In genomic region chr3:65793495-65794200, GRCh38 we compare ENCODE assay signal across 23 cellular contexts.
DNase-seq lines count a peak whose midpoint lies in the region; ATAC-seq and TF ChIP-seq lines count a peak whose summit lies in the region.
"Had no signal": no experiment of that assay in that cellular context is flagged by ENCODE, and none has a peak within 500 bp of the region (broad histone marks: within the 10 kb centered on the region; RNA-seq: fewer than 3 reads in every experiment).

No MANE protein-coding gene starts in this region.

- H2AK5ac ChIP-seq in IMR-90 (ENCODE audit: low read depth, low read length), result no peak overlapping the region; the same call in 1 of the 2 replicates

- TF ChIP-seq CTCF in Caco-2 (IDR thresholded peaks at IDR 0.05; ENCODE audit: insufficient read depth in 1 of 2, low read depth in 1 of 2, low read length in 1 of 2, severe bottlenecking in 1 of 2, unreplicated experiment in 1 of 2), result no peak
- no peak for TF ChIP-seq CTCF in IMR-90 (conservative IDR thresholded peaks at IDR 0.05; ENCODE audit: low read depth, low read length)
- no peak for TF ChIP-seq CTCF in colonic mucosa (IDR thresholded peaks at IDR 0.05)
- no peak for TF ChIP-seq CTCF in mesothelial cell of epicardium (IDR thresholded peaks at IDR 0.05; ENCODE audit: unreplicated experiment)

- WGBS in IMR-90 (ENCODE audit: extremely low coverage in 2 of 2, insufficient read length in 1 of 2), 2 experiments, result 40% methylated on average over 1 of the region's 8 CpGs; no CpG with 5 or more reads in 1 of the 2 experiments

- dilution Hi-C loops in IMR-90 (cut with HindIII; ENCODE audit: low sequenced_read_pairs, unreplicated experiment), result no loop called here

- 0 out of 2 replicates have a peak overlapping the region, but pooled peaks have one; percentile 49 for H3K4me2 ChIP-seq in IMR-90 (ENCODE audit: low read depth, low read length)
- H3K4me2 ChIP-seq: A549 had no signal

- H3K27me3 ChIP-seq in Caco-2 (replicated peaks; ENCODE audit: control insufficient read depth, insufficient read depth, low read length), result no peaks in the 10 kb centered on the region
- no peaks in the 10 kb centered on the region for H3K27me3 ChIP-seq in IMR-90 (ENCODE audit: control insufficient read depth, insufficient read depth, low read length)
- H3K27me3 ChIP-seq in colonic mucosa, result no peaks in the 10 kb centered on the region
- H3K27me3 ChIP-seq: MG63, upper lobe of left lung had no signal

- H3K4me3 ChIP-seq in Caco-2 (ENCODE audit: low read depth, low read length), result no peak overlapping the region
- no peak overlapping the region for H3K4me3 ChIP-seq in IMR-90 (ENCODE audit: insufficient read depth, low read depth, low read length)
- no peak overlapping the region for H3K4me3 ChIP-seq in colonic mucosa
- H3K4me3 ChIP-seq: A549, HAP-1, MG63, upper lobe of left lung had no signal

- POLR2A ChIA-PET in Caco-2 (lab: Charles Lee) (no interaction called here), IMR-90 (lab: Charles Lee; ENCODE audit: unreplicated experiment) (no interaction called here)

- H3K9me3 ChIP-seq in Caco-2, result no peaks in the 10 kb centered on the region
- no peaks in the 10 kb centered on the region for H3K9me3 ChIP-seq in IMR-90 (ENCODE audit: control insufficient read depth, insufficient read depth, low read length)
- no peaks in the 10 kb centered on the region for H3K9me3 ChIP-seq in colonic mucosa
- H3K9me3 ChIP-seq: A549, HAP-1, MG63, upper lobe of left lung had no signal

- H3K4me1 ChIP-seq in Caco-2 (peaks cover 34% of the 10 kb centered on the region), IMR-90 (ENCODE audit: control insufficient read depth, insufficient read depth, low read length) (peaks cover 4% of the 10 kb centered on the region), colonic mucosa (no peaks in the 10 kb centered on the region)
- H3K4me1 ChIP-seq: HAP-1, upper lobe of left lung had no signal

- H3K27ac ChIP-seq in IMR-90 (ENCODE audit: insufficient read depth, low read length), result no peak overlapping the region
- H3K27ac ChIP-seq in colonic mucosa, result no peak overlapping the region
- H3K27ac ChIP-seq: A549, upper lobe of left lung had no signal

- peaks cover 18 to 42% of the 10 kb centered on the region in 2 experiments for H3K79me1 ChIP-seq in IMR-90 (ENCODE audit: low read depth in 1 of 2, low read length in 2 of 2)

- no peaks in the 10 kb centered on the region for H3K9me3 Mint-ChIP-seq in Caco-2 (ENCODE audit: unreplicated experiment)
- H3K9me3 Mint-ChIP-seq in mesothelial cell of epicardium, result no peaks in the 10 kb centered on the region
- no peaks in the 10 kb centered on the region for H3K9me3 Mint-ChIP-seq in activated naive CD4-positive, alpha-beta T cell treated with anti-CD3 and anti-CD28 coated beads, Interleukin-2, amount 10 ng/mL, durations not matched to agents 7 days and 5 days
- H3K9me3 Mint-ChIP-seq: activated naive CD4-positive, alpha-beta T cell treated with anti-CD3 and anti-CD28 coated beads, Interleukin-2, amount 50 U/mL, for 72 hours; activated T-cell treated with anti-CD3 and anti-CD28 coated beads, Interleukin-2, amount 50 U/mL, for 72 hours; naive thymus-derived CD4-positive, alpha-beta T cell had no signal

- BruUV-seq in Caco-2 (replicated peaks; lab: Mats Ljungman, UMichigan) (no TSS peak), IMR-90 (replicated peaks; lab: Mats Ljungman, UMichigan) (no TSS peak)

- H3K36me3 Mint-ChIP-seq in Caco-2 (ENCODE audit: insufficient read depth, unreplicated experiment), result peaks cover 10% of the 10 kb centered on the region
- no peaks in the 10 kb centered on the region for H3K36me3 Mint-ChIP-seq in mesothelial cell of epicardium
- no peaks in the 10 kb centered on the region for H3K36me3 Mint-ChIP-seq in activated naive CD4-positive, alpha-beta T cell treated with anti-CD3 and anti-CD28 coated beads, Interleukin-2, amount 10 ng/mL, durations not matched to agents 7 days and 5 days
- H3K36me3 Mint-ChIP-seq: activated naive CD4-positive, alpha-beta T cell treated with anti-CD3 and anti-CD28 coated beads, Interleukin-2, amount 50 U/mL, for 72 hours; naive thymus-derived CD4-positive, alpha-beta T cell; T-cell had no signal

- H3K36me3 ChIP-seq in Caco-2 (ENCODE audit: control insufficient read depth, insufficient read depth, low read length) (no peaks in the 10 kb centered on the region), IMR-90 (ENCODE audit: control insufficient read depth, insufficient read depth, low read length) (no peaks in the 10 kb centered on the region), colonic mucosa (no peaks in the 10 kb centered on the region)
- H3K36me3 ChIP-seq: HAP-1, MG63, upper lobe of left lung had no signal

- H2BK120ac ChIP-seq in IMR-90 (ENCODE audit: low read depth, low read length), result no peak overlapping the region

- CTCF ChIA-PET in Caco-2 (lab: Charles Lee) (interaction anchor here (1.0 kb wide), 1 partner anchor 11 kb away, joined by 3 read pairs; no protein-coding TSS in a partner anchor), IMR-90 (lab: Yijun Ruan, JAX) (no interaction called here)
- CTCF ChIA-PET in activated naive CD4-positive, alpha-beta T cell treated with anti-CD3 and anti-CD28 coated beads, Interleukin-2, amount 10 ng/mL, durations not matched to agents 7 days and 5 days (lab: Charles Lee), result no interaction called here

- no peak overlapping the region for H2BK15ac ChIP-seq in IMR-90 (ENCODE audit: low read depth, low read length)

- DNase-seq in Caco-2, result peak; percentile 39 to 73
- peak; percentile 41 for DNase-seq in IMR-90
- DNase-seq in colonic mucosa, result peak; percentile 25
- no peak for DNase-seq in mesothelial cell of epicardium (ENCODE audit: low spot score in 2 of 2, unreplicated experiment in 2 of 2)
- DNase-seq in activated CD4-positive, CD25-positive, alpha-beta regulatory T cell (lab: John Stamatoyannopoulos, UW), result no peak
- DNase-seq in activated naive CD4-positive, alpha-beta T cell treated with anti-CD3 and anti-CD28 coated beads, Interleukin-2, amount 10 ng/mL, durations not matched to agents 7 days and 5 days, result no peak
- DNase-seq in GDM1 (lab: John Stamatoyannopoulos, UW), result no peak
- DNase-seq: activated T-cell treated with anti-CD3 and anti-CD28 coated beads, Interleukin-2, amount 50 U/mL, for 72 hours; aorta; central memory CD4-positive, alpha-beta T cell; MG63; naive thymus-derived CD4-positive, alpha-beta T cell; NCI-H1417 treated with DMSO at 0.1 percent for 48 hours; NCI-H2107; NCI-H446 treated with DMSO at 0.1 percent for 48 hours; OCI-M1; SIG-M5; T-cell; upper lobe of left lung had no signal

- no peak overlapping the region for H2AFZ ChIP-seq in IMR-90 (replicated peaks; ENCODE audit: low read length, poor library complexity)

- in situ Hi-C loops in IMR-90 (cut with MboI; ENCODE audit: low sequenced_read_pairs), result no loop called here

- H3K23ac ChIP-seq in IMR-90 (ENCODE audit: low read depth, low read length), result no peak overlapping the region

- H3K4me1 Mint-ChIP-seq in Caco-2 (ENCODE audit: low read depth, unreplicated experiment) (peaks cover 26% of the 10 kb centered on the region), mesothelial cell of epicardium (peaks cover 23% of the 10 kb centered on the region)
- H3K4me1 Mint-ChIP-seq in activated naive CD4-positive, alpha-beta T cell treated with anti-CD3 and anti-CD28 coated beads, Interleukin-2, amount 10 ng/mL, durations not matched to agents 7 days and 5 days, result no peaks in the 10 kb centered on the region
- H3K4me1 Mint-ChIP-seq: naive thymus-derived CD4-positive, alpha-beta T cell; T-cell had no signal

- TF ChIP-seq POLR2A in IMR-90 (IDR thresholded peaks at IDR 0.05; ENCODE audit: low read depth, low read length), result no peak

- peak overlapping the region; percentile 56 for H3K4me3 Mint-ChIP-seq in Caco-2 (ENCODE audit: unreplicated experiment)
- H3K4me3 Mint-ChIP-seq in mesothelial cell of epicardium, result no peak overlapping the region
- no peak overlapping the region for H3K4me3 Mint-ChIP-seq in activated naive CD4-positive, alpha-beta T cell treated with anti-CD3 and anti-CD28 coated beads, Interleukin-2, amount 10 ng/mL, durations not matched to agents 7 days and 5 days
- H3K4me3 Mint-ChIP-seq: activated T-cell treated with anti-CD3 and anti-CD28 coated beads, Interleukin-2, amount 50 U/mL, for 72 hours; naive thymus-derived CD4-positive, alpha-beta T cell; T-cell had no signal

- no peak overlapping the region for H2AK9ac ChIP-seq in IMR-90 (replicated peaks; ENCODE audit: low read depth, low read length, poor library complexity)

- no peak overlapping the region for H4K8ac ChIP-seq in IMR-90 (ENCODE audit: low read depth in 2 of 2, low read length in 2 of 2)

- H3K14ac ChIP-seq in IMR-90 (replicated peaks; ENCODE audit: low read depth, low read length), result 0 out of 2 replicates have a peak overlapping the region, but pooled peaks have one; percentile 20

- H3K9me1 ChIP-seq in IMR-90 (ENCODE audit: insufficient read depth, low read length), result peaks cover 7% of the 10 kb centered on the region

- no peak for TF ChIP-seq RAD21 in IMR-90 (IDR thresholded peaks at IDR 0.05; ENCODE audit: low read length)

- H3K27me3 Mint-ChIP-seq in Caco-2 (ENCODE audit: insufficient read depth, unreplicated experiment) (no peaks in the 10 kb centered on the region), mesothelial cell of epicardium (ENCODE audit: low read depth) (no peaks in the 10 kb centered on the region)
- H3K27me3 Mint-ChIP-seq in activated naive CD4-positive, alpha-beta T cell treated with anti-CD3 and anti-CD28 coated beads, Interleukin-2, amount 10 ng/mL, durations not matched to agents 7 days and 5 days, result no peaks in the 10 kb centered on the region
- H3K27me3 Mint-ChIP-seq: naive thymus-derived CD4-positive, alpha-beta T cell; T-cell had no signal

- H4K91ac ChIP-seq in IMR-90 (ENCODE audit: insufficient read depth, low read depth, low read length), result no peak overlapping the region

- H3K9ac ChIP-seq in IMR-90 (ENCODE audit: low read depth, low read length), result no peak overlapping the region
- no peak overlapping the region for H3K9ac ChIP-seq in colonic mucosa (ENCODE audit: low read depth in 2 of 2, low read length in 2 of 2)

- no peak overlapping the region for H3K4ac ChIP-seq in IMR-90 (ENCODE audit: low read depth, low read length)

- ATAC-seq in IMR-90 (ENCODE audit: low read depth) (0 out of 2 replicates have a peak, but pooled peaks have one; percentile 11), HG03196 (IDR thresholded peaks at IDR 0.05; ENCODE audit: unreplicated experiment) (no peak)
- ATAC-seq: A549; activated naive CD4-positive, alpha-beta T cell treated with anti-CD3 and anti-CD28 coated beads, Interleukin-2, amount 50 U/mL, for 72 hours; activated T-cell treated with anti-CD3 and anti-CD28 coated beads, Interleukin-2, amount 50 U/mL, for 72 hours; naive thymus-derived CD4-positive, alpha-beta T cell; T-cell had no signal

- H3K27ac Mint-ChIP-seq in Caco-2 (ENCODE audit: unreplicated experiment) (peak overlapping the region; percentile 76), mesothelial cell of epicardium (peak overlapping the region; percentile 63)
- H3K27ac Mint-ChIP-seq in activated naive CD4-positive, alpha-beta T cell treated with anti-CD3 and anti-CD28 coated beads, Interleukin-2, amount 10 ng/mL, durations not matched to agents 7 days and 5 days, result no peak overlapping the region
- H3K27ac Mint-ChIP-seq: activated naive CD4-positive, alpha-beta T cell treated with anti-CD3 and anti-CD28 coated beads, Interleukin-2, amount 50 U/mL, for 72 hours; activated T-cell treated with anti-CD3 and anti-CD28 coated beads, Interleukin-2, amount 50 U/mL, for 72 hours; naive thymus-derived CD4-positive, alpha-beta T cell; T-cell had no signal

- H3K56ac ChIP-seq in IMR-90 (ENCODE audit: extremely low read depth, insufficient read depth, low read length), result no peak overlapping the region

- H3K18ac ChIP-seq in IMR-90 (ENCODE audit: low read depth, low read length), result no peak overlapping the region

- no peak overlapping the region for H2BK5ac ChIP-seq in IMR-90 (ENCODE audit: low read depth, low read length, poor library complexity, severe bottlenecking)

- intact Hi-C loops in Caco-2 (cut with micrococcal nuclease; ENCODE audit: unreplicated experiment) (no loop called here), IMR-90 (cut with micrococcal nuclease) (no loop called here), colonic mucosa (cut with DNase I) (no loop called here)

- H2BK20ac ChIP-seq in IMR-90 (ENCODE audit: low read depth, low read length), result no peak overlapping the region

- H4K5ac ChIP-seq in IMR-90 (ENCODE audit: low read depth, low read length), result no peak overlapping the region

- H4K20me1 ChIP-seq in IMR-90 (ENCODE audit: insufficient read depth, low read length), result peaks cover 6% of the 10 kb centered on the region; the same call in 1 of the 2 replicates

Comparison
In these comparisons a context has a peak if more than half of its experiments do, and no peak if none do; other contexts are left out.
1. DNase-seq: peak in Caco-2 (2 of 2), IMR-90 (single experiment) and colonic mucosa (single experiment); none in mesothelial cell of epicardium (0 of 2), activated CD4-positive, CD25-positive, alpha-beta regulatory T cell (0 of 4), activated naive CD4-positive, alpha-beta T cell treated with anti-CD3 and anti-CD28 coated beads, Interleukin-2, amount 10 ng/mL, durations not matched to agents 7 days and 5 days (single experiment) and GDM1 (single experiment).